In the genomic region with DNA sequence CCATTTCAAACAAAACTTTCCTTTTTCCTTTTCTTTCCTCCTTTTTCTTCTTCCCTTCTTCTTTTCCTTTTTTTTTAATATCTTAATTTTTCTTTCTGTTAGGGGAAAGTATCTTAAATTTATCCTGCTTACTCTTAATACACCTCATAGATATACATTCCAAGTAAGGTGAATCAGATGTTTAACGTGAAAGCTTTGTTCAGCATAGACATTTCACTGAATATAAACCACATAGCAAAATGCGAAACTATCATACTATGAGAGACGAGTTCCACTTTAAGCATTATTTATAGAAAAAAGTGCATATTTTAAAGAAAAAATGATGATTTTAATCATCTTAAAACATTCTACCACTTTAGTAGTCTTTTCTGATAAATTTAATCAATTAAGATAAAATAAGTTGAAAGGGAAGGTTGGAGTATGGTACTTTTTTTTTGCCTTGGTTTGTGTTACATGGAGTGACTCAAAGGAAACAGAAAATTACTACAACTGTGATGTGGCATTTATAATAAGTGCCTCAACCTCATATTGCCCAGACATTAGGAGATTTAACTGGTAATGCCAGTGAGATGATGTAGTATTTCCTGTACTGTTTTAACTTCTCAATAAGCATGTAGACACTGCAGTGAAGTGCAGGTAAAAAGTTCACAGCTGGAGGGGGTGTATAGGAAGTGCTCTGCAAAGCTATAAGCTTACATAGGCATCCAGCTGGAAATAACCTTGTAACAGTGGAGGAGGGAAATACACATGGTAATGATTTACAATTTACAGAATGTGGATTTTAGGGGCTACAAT, we compare ENCODE assay signal across 11 cellular contexts.
DNase-seq lines count a peak whose midpoint lies in the region; ATAC-seq, FAIRE-seq and TF ChIP-seq lines count a peak whose summit lies in the region.
"Had no signal": no experiment of that assay in that cellular context is flagged by ENCODE, and none has a peak within 500 bp of the region (broad histone marks: within the 10 kb centered on the region; RNA-seq: fewer than 3 reads in every experiment).

No MANE protein-coding gene starts in this region.

- peaks cover 52% of the 10 kb centered on the region for H3K36me3 Mint-ChIP-seq in CD4-positive, alpha-beta T cell (ENCODE audit: low read depth)

- ATAC-seq in CD4-positive, alpha-beta T cell (ENCODE audit: poor library complexity) = peak; percentile 98
- ATAC-seq in GM21360 (IDR thresholded peaks at IDR 0.05; ENCODE audit: unreplicated experiment) (peak; percentile 49), esophagus mucosa (peak; percentile 56), HG03039 (IDR thresholded peaks at IDR 0.05; ENCODE audit: unreplicated experiment) (no peak), HG03469 (IDR thresholded peaks at IDR 0.05; ENCODE audit: unreplicated experiment) (no peak)

- POLR2A ChIA-PET in CD4-positive, alpha-beta T cell (lab: Charles Lee) = interaction anchor here (0.5 to 1.5 kb wide), 4 partner anchors 19 to 280 kb away, joined by 3 to 5 read pairs (median 4); a partner anchor contains a TSS

- H3K9me3 ChIP-seq in CD4-positive, alpha-beta T cell (ENCODE audit: control insufficient read depth, low read length) = no peaks in the 10 kb centered on the region
- H3K9me3 ChIP-seq in MM.1S (replicated peaks; ENCODE audit: insufficient read depth, low read length) (no peaks in the 10 kb centered on the region), kidney (ENCODE audit: control insufficient read depth in 1 of 2, low read length in 2 of 2) (no peaks in the 10 kb centered on the region)

- no peaks in the 10 kb centered on the region for H3K27me3 ChIP-seq in CD4-positive, alpha-beta T cell (ENCODE audit: control insufficient read depth, insufficient read depth, low read length)
- no peaks in the 10 kb centered on the region for H3K27me3 ChIP-seq in MM.1S (replicated peaks; ENCODE audit: insufficient read depth, low read length)

- no peak overlapping the region for H3K4me3 ChIP-seq in MM.1S (ENCODE audit: low read length)
- no peak overlapping the region for H3K4me3 ChIP-seq in kidney (ENCODE audit: low read length in 2 of 2)
- H3K4me3 ChIP-seq: lung had no signal

- no peak for TF ChIP-seq CTCF in CD4-positive, alpha-beta T cell (IDR thresholded peaks at IDR 0.05)
- no peak for TF ChIP-seq CTCF in MM.1S (IDR thresholded peaks at IDR 0.05; ENCODE audit: low read length)
- no peak for TF ChIP-seq CTCF in kidney (IDR thresholded peaks at IDR 0.05; ENCODE audit: borderline replicate concordance, extremely low read depth, insufficient read depth)

- no peaks in the 10 kb centered on the region for H3K9me3 Mint-ChIP-seq in CD4-positive, alpha-beta T cell

- no peak overlapping the region for H3K4me2 ChIP-seq in MM.1S (ENCODE audit: low read depth, low read length)
- H3K4me2 ChIP-seq: KMS-11 had no signal

- no peaks in the 10 kb centered on the region for H3F3A ChIP-seq in MM.1S (ENCODE audit: insufficient read depth, low read length)

- H4K20me1 ChIP-seq in MM.1S (ENCODE audit: insufficient read depth, low read length) = no peaks in the 10 kb centered on the region

- no peaks in the 10 kb centered on the region for H3K27me3 Mint-ChIP-seq in CD4-positive, alpha-beta T cell

- peak overlapping the region; percentile 5 for H3K4me3 Mint-ChIP-seq in CD4-positive, alpha-beta T cell

- no peaks in the 10 kb centered on the region for H3K79me2 ChIP-seq in MM.1S (ENCODE audit: low read length)

- CTCF ChIA-PET in CD4-positive, alpha-beta T cell (lab: Charles Lee) = interaction anchor here (0.6 to 2.0 kb wide), 5 partner anchors 15 to 364 kb away, joined by 3 to 8 read pairs (median 4); a partner anchor contains a TSS

- intact Hi-C loops in CD4-positive, alpha-beta T cell (cut with DNase I, micrococcal nuclease) = no loop called here
- intact Hi-C loops in kidney (cut with DNase I) = no loop called here

- H3K9ac ChIP-seq in MM.1S (ENCODE audit: low read length) (no peak overlapping the region), kidney (ENCODE audit: low read length in 2 of 2) (no peak overlapping the region)
- H3K9ac ChIP-seq: KMS-11 had no signal

- H3K4me1 ChIP-seq in MM.1S (ENCODE audit: low read length) (peaks cover 15% of the 10 kb centered on the region; the same call in 1 of the 2 replicates), kidney (ENCODE audit: control insufficient read depth in 1 of 2, insufficient read depth in 1 of 2, low read depth in 1 of 2, low read length in 2 of 2) (peaks cover 4 to 7% of the 10 kb centered on the region in 2 donors)

- H3K4me1 Mint-ChIP-seq in CD4-positive, alpha-beta T cell (ENCODE audit: low read depth) = peaks cover 81% of the 10 kb centered on the region

- H3K27ac ChIP-seq in CD4-positive, alpha-beta T cell (ENCODE audit: low read depth, low read length) = no peak overlapping the region
- H3K27ac ChIP-seq in MM.1S (ENCODE audit: low read length) (no peak overlapping the region), kidney (ENCODE audit: low read depth in 2 of 2, low read length in 2 of 2) (no peak overlapping the region)
- H3K27ac ChIP-seq: KMS-11 had no signal

- H3K27ac Mint-ChIP-seq in CD4-positive, alpha-beta T cell = peak overlapping the region; percentile 61

- DNase-seq in CD4-positive, alpha-beta T cell = peak in 3 of 10 experiments; percentile 4 to 35 (median 11)
- DNase-seq in MM.1S = peak; percentile 50
- DNase-seq in cerebellum (ENCODE audit: low spot score) = no peak
- no peak for DNase-seq in kidney

- H2AFZ ChIP-seq in MM.1S (ENCODE audit: low read length) = no peak overlapping the region

- no peaks in the 10 kb centered on the region for H3K9me2 ChIP-seq in MM.1S (replicated peaks; ENCODE audit: insufficient read depth, low read length)

- H3K36me3 ChIP-seq in MM.1S (replicated peaks; ENCODE audit: insufficient read depth, low read length) (no peaks in the 10 kb centered on the region), kidney (ENCODE audit: control insufficient read depth in 1 of 2, insufficient read depth in 2 of 2, low read length in 2 of 2) (no peaks in the 10 kb centered on the region)

- FAIRE-seq in kidney (lab: Jason Lieb, UNC) = no peak
- FAIRE-seq: G401.6 had no signal

Comparison
In these comparisons a context has a peak if more than half of its experiments do, and no peak if none do; other contexts are left out.
1. ATAC-seq: peak in CD4-positive, alpha-beta T cell (single experiment), GM21360 (single experiment) and esophagus mucosa (single experiment); none in HG03039 (single experiment) and HG03469 (single experiment).